Comparison of ENCODE assay signal across 16 cellular contexts in the genomic region with DNA sequence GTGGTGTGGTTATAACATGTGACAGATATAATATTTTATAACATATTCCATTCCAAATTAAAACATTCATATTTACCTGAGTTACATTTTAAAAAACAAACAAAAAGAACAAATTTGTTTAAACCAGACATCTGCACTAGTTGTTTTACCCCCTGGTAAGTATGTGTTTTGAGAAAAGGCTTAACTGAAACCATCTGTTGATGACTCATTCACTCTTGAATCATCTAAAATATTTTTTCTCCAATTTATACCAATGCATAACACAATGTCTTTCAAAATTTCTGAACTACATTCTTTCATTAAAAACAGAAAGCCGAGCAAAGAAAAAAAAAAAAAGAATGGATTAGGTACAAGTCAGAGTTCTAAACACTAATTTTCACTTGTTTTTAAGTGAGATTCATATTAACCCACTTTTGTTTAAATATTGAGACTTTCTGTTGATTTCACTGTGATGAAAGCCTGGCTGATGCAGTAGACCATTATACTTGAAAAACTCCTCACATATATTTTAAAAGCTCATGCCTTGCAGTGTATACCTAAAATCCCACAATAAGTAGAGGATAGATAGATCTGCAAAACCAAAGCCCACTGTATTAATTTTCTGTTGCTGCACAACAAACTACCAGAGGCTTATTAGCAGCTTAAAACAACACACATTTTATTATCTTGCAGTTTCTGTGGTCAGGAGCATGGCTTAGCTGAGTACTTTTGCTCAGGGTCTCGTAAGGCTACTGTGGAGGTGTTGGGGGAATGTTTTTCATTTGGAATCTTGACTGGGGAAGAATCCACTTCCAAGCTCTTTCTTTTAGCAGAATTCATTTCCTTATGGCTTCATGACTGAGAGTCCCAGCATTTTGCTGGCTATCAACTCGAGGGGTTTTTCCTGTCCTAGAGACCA.
DNase-seq lines count a peak whose midpoint lies in the region; ATAC-seq, FAIRE-seq and TF ChIP-seq lines count a peak whose summit lies in the region.
"Had no signal": no experiment of that assay in that cellular context is flagged by ENCODE, and none has a peak within 500 bp of the region (broad histone marks: within the 10 kb centered on the region; RNA-seq: fewer than 3 reads in every experiment).

No MANE protein-coding gene starts in this region.

- peaks cover 2% of the 10 kb centered on the region for H3K9me3 Mint-ChIP-seq in activated CD8-positive, alpha-beta T cell treated with anti-CD3 and anti-CD28 coated beads for 36 hours
- H3K9me3 Mint-ChIP-seq: memory B cell; stimulated activated naive CD8-positive, alpha-beta T cell treated with anti-CD3 and anti-CD28 coated beads, Interleukin-15, amount 100 ng/mL, for 72 hours had no signal

- no peak overlapping the region for H3K27ac Mint-ChIP-seq in activated CD8-positive, alpha-beta T cell treated with anti-CD3 and anti-CD28 coated beads for 36 hours
- H3K27ac Mint-ChIP-seq: memory B cell; stimulated activated naive CD8-positive, alpha-beta T cell treated with anti-CD3 and anti-CD28 coated beads, Interleukin-15, amount 100 ng/mL, for 72 hours had no signal

- in situ Hi-C loops in GM13977 (cut with MboI; ENCODE audit: low pct_unique_long_range_greater_than_20kb, low sequenced_read_pairs, unreplicated experiment): no loop called here

- H3K4me3 Mint-ChIP-seq in activated CD8-positive, alpha-beta T cell treated with anti-CD3 and anti-CD28 coated beads for 36 hours: no peak overlapping the region
- H3K4me3 Mint-ChIP-seq: memory B cell; stimulated activated naive CD8-positive, alpha-beta T cell treated with anti-CD3 and anti-CD28 coated beads, Interleukin-15, amount 100 ng/mL, for 72 hours had no signal

- CTCF ChIA-PET in activated CD8-positive, alpha-beta T cell treated with anti-CD3 and anti-CD28 coated beads for 36 hours (lab: Charles Lee): no interaction called here

- H3K27me3 ChIP-seq in neuronal stem cell (ENCODE audit: control insufficient read depth in 3 of 3, insufficient read depth in 3 of 3, low read depth in 1 of 3, low read length in 3 of 3): no peaks in the 10 kb centered on the region

- peak; percentile 52 for DNase-seq in AG09319 (ENCODE audit: extremely low read depth, low read depth)
- peak; percentile 89 for DNase-seq in LHCN-M2 (ENCODE audit: low read depth)
- DNase-seq in coronary artery (ENCODE audit: low spot score): no peak
- no peak for DNase-seq in neuronal stem cell (ENCODE audit: low spot score)
- DNase-seq in GM12891 (ENCODE audit: insufficient read length, low spot score): no peak
- DNase-seq in activated CD8-positive, alpha-beta T cell treated with anti-CD3 and anti-CD28 coated beads for 36 hours: no peak
- DNase-seq in GM13977 (ENCODE audit: low spot score): no peak
- DNase-seq in activated CD4-positive, alpha-beta T cell treated with anti-CD3 and anti-CD28 coated beads, Interleukin-2, amount 50 U/mL, for 48 hours: no peak
- DNase-seq: activated naive CD4-positive, alpha-beta T cell; Caco-2; foreskin melanocyte; NCI-H1105; stimulated activated naive CD8-positive, alpha-beta T cell treated with anti-CD3 and anti-CD28 coated beads, Interleukin-15, amount 100 ng/mL, for 72 hours; WERI-Rb-1 had no signal

- peak overlapping the region; percentile 2 for H2AFZ ChIP-seq in neuronal stem cell (ENCODE audit: low read length)

- no peak overlapping the region for H2AK5ac ChIP-seq in neuronal stem cell (ENCODE audit: low read depth, low read length)

- POLR2A ChIA-PET in activated CD8-positive, alpha-beta T cell treated with anti-CD3 and anti-CD28 coated beads for 36 hours (lab: Charles Lee): no interaction called here

- no peak overlapping the region for H4K91ac ChIP-seq in neuronal stem cell (ENCODE audit: low read depth, low read length, poor library complexity)

- H3K79me1 ChIP-seq in neuronal stem cell (ENCODE audit: low read depth, low read length): no peaks in the 10 kb centered on the region

- FAIRE-seq in GM12891 (lab: Jason Lieb, UNC): no peak
- FAIRE-seq: H1 had no signal

- H3K18ac ChIP-seq in neuronal stem cell (ENCODE audit: low read length): no peak overlapping the region

- H2BK12ac ChIP-seq in neuronal stem cell (ENCODE audit: low read length): no peak overlapping the region

- no peaks in the 10 kb centered on the region for H3K27me3 Mint-ChIP-seq in activated CD8-positive, alpha-beta T cell treated with anti-CD3 and anti-CD28 coated beads for 36 hours
- H3K27me3 Mint-ChIP-seq: memory B cell; stimulated activated naive CD8-positive, alpha-beta T cell treated with anti-CD3 and anti-CD28 coated beads, Interleukin-15, amount 100 ng/mL, for 72 hours had no signal

- no peak for TF ChIP-seq POLR2A in GM12891 (IDR thresholded peaks at IDR 0.05; ENCODE audit: low read depth, low read length)

- H3K4ac ChIP-seq in neuronal stem cell (ENCODE audit: low read length): no peak overlapping the region

- H3K4me3 ChIP-seq in coronary artery (no peak overlapping the region), neuronal stem cell (ENCODE audit: low read length in 2 of 2) (no peak overlapping the region)

- no peak overlapping the region for H4K8ac ChIP-seq in neuronal stem cell (ENCODE audit: low read depth, low read length)

- no peak overlapping the region for H3K14ac ChIP-seq in neuronal stem cell (ENCODE audit: low read length)

- no peaks in the 10 kb centered on the region for H3K4me1 Mint-ChIP-seq in activated CD8-positive, alpha-beta T cell treated with anti-CD3 and anti-CD28 coated beads for 36 hours (ENCODE audit: low read depth)
- H3K4me1 Mint-ChIP-seq: memory B cell; stimulated activated naive CD8-positive, alpha-beta T cell treated with anti-CD3 and anti-CD28 coated beads, Interleukin-15, amount 100 ng/mL, for 72 hours had no signal

- no CpG with 5 or more reads among the region's 3 CpGs for whole genome bisulfite sequencing in neuronal stem cell (ENCODE audit: extremely low coverage in 2 of 2, insufficient read length in 2 of 2, insufficient replicate concordance in 1 of 2), 2 donors

- no peak overlapping the region for H3K9ac ChIP-seq in neuronal stem cell (ENCODE audit: low read depth, low read length, poor library complexity)

- no peaks in the 10 kb centered on the region for H3K36me3 Mint-ChIP-seq in activated CD8-positive, alpha-beta T cell treated with anti-CD3 and anti-CD28 coated beads for 36 hours (ENCODE audit: low read depth)
- H3K36me3 Mint-ChIP-seq: memory B cell had no signal

- no peak overlapping the region for H3K4me2 ChIP-seq in neuronal stem cell (ENCODE audit: insufficient read depth, low read length, poor library complexity, severe bottlenecking)

- H3K27ac ChIP-seq in coronary artery (peak overlapping the region; percentile 32 to 51), neuronal stem cell (replicated peaks; ENCODE audit: low read length) (no peak overlapping the region)
- H3K27ac ChIP-seq: WERI-Rb-1 had no signal

- H2BK120ac ChIP-seq in neuronal stem cell (ENCODE audit: low read depth, low read length): no peak overlapping the region

- no peak overlapping the region for H2BK15ac ChIP-seq in neuronal stem cell (ENCODE audit: low read length)

- intact Hi-C loops in activated CD8-positive, alpha-beta T cell treated with anti-CD3 and anti-CD28 coated beads for 36 hours (cut with micrococcal nuclease): no loop called here

- no peaks in the 10 kb centered on the region for H3K9me3 ChIP-seq in neuronal stem cell (replicated peaks in 1 of 2; ENCODE audit: control insufficient read depth in 2 of 2, insufficient read depth in 1 of 2, low read depth in 1 of 2, low read length in 2 of 2)
- H3K9me3 ChIP-seq: Caco-2 had no signal

- ATAC-seq in activated CD8-positive, alpha-beta T cell treated with anti-CD3 and anti-CD28 coated beads for 36 hours: no peak
- ATAC-seq: stimulated activated naive CD8-positive, alpha-beta T cell treated with anti-CD3 and anti-CD28 coated beads, Interleukin-15, amount 100 ng/mL, for 72 hours had no signal

- H3K4me1 ChIP-seq in neuronal stem cell (ENCODE audit: control insufficient read depth in 2 of 2, insufficient read depth in 1 of 2, low read depth in 1 of 2, low read length in 2 of 2): peaks cover 0 to 6% of the 10 kb centered on the region in 2 donors
- H3K4me1 ChIP-seq: Caco-2 had no signal

- H3K23ac ChIP-seq in neuronal stem cell (ENCODE audit: low read depth, low read length, poor library complexity): no peak overlapping the region

- no peak overlapping the region for H2BK5ac ChIP-seq in neuronal stem cell (ENCODE audit: low read length)

- no peaks in the 10 kb centered on the region for H3K36me3 ChIP-seq in neuronal stem cell (replicated peaks in 1 of 2; ENCODE audit: control insufficient read depth in 2 of 2, insufficient read depth in 2 of 2, low read length in 2 of 2)
- H3K36me3 ChIP-seq: WERI-Rb-1 had no signal

- TF ChIP-seq CTCF in AG09319 (IDR thresholded peaks at IDR 0.05; ENCODE audit: low read depth, low read length) (no peak), coronary artery (IDR thresholded peaks at IDR 0.05) (no peak), GM13977 (IDR thresholded peaks at IDR 0.05; ENCODE audit: extremely low read depth, insufficient read depth, missing control alignments) (no peak)
- no peak for TF ChIP-seq CTCF in activated CD8-positive, alpha-beta T cell treated with anti-CD3 and anti-CD28 coated beads for 36 hours (IDR thresholded peaks at IDR 0.05)

TF ChIP-seq in GM12891, 5 proteins besides CTCF, POLR2A, EP300 and RAD21:
- TF ChIP-seq POLR2AphosphoS5 (IDR thresholded peaks at IDR 0.05; ENCODE audit: low read depth, low read length) (no peak), POU2F2 (IDR thresholded peaks at IDR 0.05; ENCODE audit: low read depth, low read length) (no peak), TAF1 (IDR thresholded peaks at IDR 0.05; ENCODE audit: low read depth, low read length) (no peak), SPI1 (IDR thresholded peaks at IDR 0.05; ENCODE audit: low read depth, low read length) (no peak), PAX5 (IDR thresholded peaks at IDR 0.05; ENCODE audit: insufficient read depth, low read length, severe bottlenecking) (no peak)

Comparison
In these comparisons a context has a peak if more than half of its experiments do, and no peak if none do; other contexts are left out.
1. DNase-seq: peak in AG09319 (single experiment) and LHCN-M2 (single experiment); none in coronary artery (single experiment), neuronal stem cell (single experiment), GM12891 (single experiment), activated CD8-positive, alpha-beta T cell treated with anti-CD3 and anti-CD28 coated beads for 36 hours (single experiment), GM13977 (single experiment) and activated CD4-positive, alpha-beta T cell treated with anti-CD3 and anti-CD28 coated beads, Interleukin-2, amount 50 U/mL, for 48 hours (0 of 2).